20 cellular contexts compared by ENCODE assay signal in the genomic region with DNA sequence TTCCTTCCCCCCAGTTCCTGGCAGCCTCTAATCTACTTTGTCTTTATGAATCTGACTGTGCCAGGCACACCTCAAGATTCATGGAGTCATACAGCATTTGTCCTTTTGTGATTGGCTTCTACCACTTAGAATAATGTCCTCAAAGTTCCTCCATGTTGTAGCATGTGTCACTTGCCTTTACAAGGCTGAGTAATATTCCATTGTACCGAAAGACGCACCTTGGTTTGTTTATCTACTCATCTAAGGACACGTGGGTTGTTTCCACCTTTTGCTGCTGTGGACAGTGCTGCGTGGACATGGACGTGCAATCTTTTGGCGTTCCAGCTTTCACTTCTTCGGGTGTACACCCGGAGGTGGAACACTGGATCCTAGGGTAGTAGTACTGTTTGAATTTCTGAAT.
"Had no signal": no experiment of that assay in that cellular context is flagged by ENCODE, and none has a peak within 500 bp of the region (broad histone marks: within the 10 kb centered on the region; RNA-seq: fewer than 3 reads in every experiment).

No MANE protein-coding gene starts in this region.

- H3K27ac Mint-ChIP-seq: activated CD4-positive, alpha-beta memory T cell treated with anti-CD3 and anti-CD28 coated beads, Interleukin-2, amount 10 ng/mL, durations not matched to agents 7 days and 5 days; activated naive CD8-positive, alpha-beta T cell treated with anti-CD3 and anti-CD28 coated beads for 36 hours; T-helper 17 cell; WTC11 had no signal

- DNase-seq: activated CD4-positive, alpha-beta memory T cell treated with anti-CD3 and anti-CD28 coated beads, Interleukin-2, amount 10 ng/mL, durations not matched to agents 7 days and 5 days; activated CD4-positive, alpha-beta T cell treated with anti-CD3 and anti-CD28 coated beads for 4 hours; activated naive CD8-positive, alpha-beta T cell treated with anti-CD3 and anti-CD28 coated beads for 36 hours; activated T-cell treated with anti-CD3 and anti-CD28 coated beads, Interleukin-2, amount 50 U/mL, for 48 hours; amygdala; effector CD8-positive, alpha-beta T cell; sigmoid colon; stimulated activated CD4-positive, alpha-beta T cell treated with anti-CD3 and anti-CD28 coated beads, Interleukin-12 subunit alpha, Interleukin-12 subunit beta, amount 100 ng/mL, for 4 hours; stimulated activated CD4-positive, alpha-beta T cell treated with anti-CD3 and anti-CD28 coated beads, Interleukin-2, amount 100 ng/mL, for 24 hours; stomach; T-helper 17 cell; tibial artery; uterus had no signal

- H3K4me3 ChIP-seq: gastroesophageal sphincter, sigmoid colon, stomach, tibial artery, uterus had no signal

- H3K27me3 Mint-ChIP-seq: activated CD4-positive, alpha-beta memory T cell treated with anti-CD3 and anti-CD28 coated beads, Interleukin-2, amount 10 ng/mL, durations not matched to agents 7 days and 5 days; activated naive CD8-positive, alpha-beta T cell treated with anti-CD3 and anti-CD28 coated beads for 36 hours; brain; central memory CD8-positive, alpha-beta T cell; T-helper 17 cell had no signal

- ATAC-seq: gastroesophageal sphincter, left lobe of liver, T-helper 17 cell had no signal

- H3K36me3 ChIP-seq: uterus had no signal

- H3K9me3 Mint-ChIP-seq: activated CD4-positive, alpha-beta memory T cell treated with anti-CD3 and anti-CD28 coated beads, Interleukin-2, amount 10 ng/mL, durations not matched to agents 7 days and 5 days; activated naive CD8-positive, alpha-beta T cell treated with anti-CD3 and anti-CD28 coated beads for 36 hours; brain; central memory CD8-positive, alpha-beta T cell; neural crest cell; WTC11 had no signal

- FAIRE-seq: endothelial cell of umbilical vein had no signal

- H3K4me3 Mint-ChIP-seq: activated CD4-positive, alpha-beta memory T cell treated with anti-CD3 and anti-CD28 coated beads, Interleukin-2, amount 10 ng/mL, durations not matched to agents 7 days and 5 days; activated naive CD8-positive, alpha-beta T cell treated with anti-CD3 and anti-CD28 coated beads for 36 hours; brain; central memory CD8-positive, alpha-beta T cell; neural crest cell; T-helper 17 cell; WTC11 had no signal

- H3K9me3 ChIP-seq: gastroesophageal sphincter, sigmoid colon, stomach, tibial artery, uterus had no signal

- H3K27me3 ChIP-seq: gastroesophageal sphincter, sigmoid colon, stomach, tibial artery, uterus had no signal

- H3K4me1 Mint-ChIP-seq: activated CD4-positive, alpha-beta memory T cell treated with anti-CD3 and anti-CD28 coated beads, Interleukin-2, amount 10 ng/mL, durations not matched to agents 7 days and 5 days; activated naive CD8-positive, alpha-beta T cell treated with anti-CD3 and anti-CD28 coated beads for 36 hours; neural crest cell; WTC11 had no signal

- H3K27ac ChIP-seq: gastroesophageal sphincter, stomach, uterus had no signal
